Comparison of ENCODE assay signal across 8 cellular contexts in genomic region chr22:35258144-35258988, GRCh38. TPM values are rescaled to one million over a fixed set of nuclear protein-coding genes. Genes with fewer than 3 reads are reported as not detected.
A peak's percentile ranks its signal among the peaks of the same experiment; 100 is the strongest.
DNase-seq lines count a peak whose midpoint lies in the region; ATAC-seq and TF ChIP-seq lines count a peak whose summit lies in the region.

No MANE protein-coding gene starts in this region.

- POLR2A ChIA-PET in Panc1 (lab: Charles Lee), result no interaction called here

- DNase-seq in heart left ventricle, result peak in 1 of 5 donors; percentile 10
- no peak for DNase-seq in left cardiac atrium
- DNase-seq in Panc1 (ENCODE audit: low read depth, low spot score), result no peak
- DNase-seq in dermis blood vessel endothelial cell, result peak; percentile 37
- DNase-seq in medulla oblongata (ENCODE audit: extremely low spot score), result peak; percentile 6
- DNase-seq in upper lobe of left lung, result no peak
- DNase-seq in stimulated activated naive CD4-positive, alpha-beta T cell treated with Interleukin-2 at 50 U/mL for 16 hours (lab: John Stamatoyannopoulos, UW), result no peak

- intact Hi-C loops in heart left ventricle (cut with DNase I), result loop anchor here in 1 of 10 donors (5.0 kb wide), 1 partner anchor 39 kb away; the partner anchor contains the start of gene TOM1
- intact Hi-C loops in left cardiac atrium (cut with DNase I), result no loop called here
- intact Hi-C loops in Panc1 (cut with micrococcal nuclease; ENCODE audit: unreplicated experiment), result no loop called here

- TF ChIP-seq CTCF in heart left ventricle (IDR thresholded peaks at IDR 0.05) (no peak), Panc1 (IDR thresholded peaks at IDR 0.05) (no peak), upper lobe of left lung (IDR thresholded peaks at IDR 0.05) (no peak)

- H3K4me1 ChIP-seq in heart left ventricle, result peaks cover 0 to 30% (median 12%) of the 10 kb centered on the region in 12 donors
- H3K4me1 ChIP-seq in Panc1 (ENCODE audit: control insufficient read depth, insufficient read depth, low read length), result peaks cover 11% of the 10 kb centered on the region; the same call in 1 of the 2 replicates
- H3K4me1 ChIP-seq in upper lobe of left lung, result peaks cover 11 to 16% (median 13%) of the 10 kb centered on the region in 4 donors

- H3K27me3 ChIP-seq in heart left ventricle (no peaks in the 10 kb centered on the region), Panc1 (ENCODE audit: control insufficient read depth, insufficient read depth, low read length) (no peaks in the 10 kb centered on the region), upper lobe of left lung (no peaks in the 10 kb centered on the region)

- WGBS in heart left ventricle, 4 donors, result 28 to 32% (median 29%) methylated on average over 22 to 23 of the region's 23 CpGs
- WGBS in upper lobe of left lung, 2 donors, result 40 to 45% methylated on average over 23 of the region's 23 CpGs

- no peak for TF ChIP-seq EP300 in upper lobe of left lung (IDR thresholded peaks at IDR 0.05)

- H3K4me3 ChIP-seq in heart left ventricle (peak overlapping the region; percentile 62 to 96 (median 89)), Panc1 (ENCODE audit: low read depth in 2 of 2, low read length in 2 of 2) (peak overlapping the region; percentile 74 to 90), upper lobe of left lung (peak overlapping the region; percentile 55 to 91 (median 87))

- H3K27ac ChIP-seq in heart left ventricle (peak overlapping the region; percentile 91 to 98 (median 96)), Panc1 (ENCODE audit: low read length) (peak overlapping the region; percentile 90), upper lobe of left lung (peak overlapping the region; percentile 94 to 97 (median 95))

- in situ Hi-C loops in Panc1 (cut with HindIII; ENCODE audit: low pct_unique_long_range_greater_than_20kb, low sequenced_read_pairs), result no loop called here

- H3K9me3 ChIP-seq in heart left ventricle (no peaks in the 10 kb centered on the region), Panc1 (ENCODE audit: control insufficient read depth, insufficient read depth, low read depth, low read length) (no peaks in the 10 kb centered on the region), upper lobe of left lung (no peaks in the 10 kb centered on the region)

- TSS peak; percentile 72 for BruUV-seq in Panc1 (replicated peaks; lab: Mats Ljungman, UMichigan)

- H3K36me3 ChIP-seq in heart left ventricle (peaks cover 0 to 14% (median 12%) of the 10 kb centered on the region in 9 donors), Panc1 (ENCODE audit: control insufficient read depth, insufficient read depth, low read length) (peaks cover 9% of the 10 kb centered on the region), upper lobe of left lung (peaks cover 0 to 14% (median 10%) of the 10 kb centered on the region in 4 donors)

- no peak for TF ChIP-seq POLR2A in heart left ventricle (IDR thresholded peaks at IDR 0.05)
- no peak for TF ChIP-seq POLR2A in upper lobe of left lung (IDR thresholded peaks at IDR 0.05)

- CTCF ChIA-PET in Panc1 (lab: Charles Lee), result interaction anchor here (0.6 kb wide), 1 partner anchor 239 kb away, joined by 3 read pairs; no protein-coding TSS in a partner anchor

- no peak for ATAC-seq in heart left ventricle
- no peak for ATAC-seq in left cardiac atrium
- peak; percentile 33; the same call in 1 of the 2 replicates for ATAC-seq in Panc1
- no peak for ATAC-seq in upper lobe of left lung (ENCODE audit: low FRiP score in 2 of 2)
- ATAC-seq in GM21717 (IDR thresholded peaks at IDR 0.05; ENCODE audit: unreplicated experiment), result no peak

RNA-seq across cellular contexts. Expression of gene HMGXB4, which starts 1.1 kb away (rescaled TPM):
- total RNA-seq in heart left ventricle (10 to 100 TPM in 4 of 9 donors, 1 to 10 TPM in 5; 6.3 to 14.2 (median 9.7) TPM), left cardiac atrium (10 to 100 TPM in 1 of 2 donors, 1 to 10 TPM in 1; 8.8 to 10.3 TPM), Panc1 (2021; ENCODE audit: unreplicated experiment) (23.7 TPM), dermis blood vessel endothelial cell (13.4 and 16.8 TPM in 2 replicates), upper lobe of left lung (10 to 100 TPM; 15.7 to 20.9 (median 17.2) TPM)
- polyA plus RNA-seq in heart left ventricle, result 1 to 10 TPM; 5.6 to 7.9 TPM
- polyA plus RNA-seq in Panc1 (2012; ENCODE audit: insufficient read length), result 13.3 TPM

RNA-seq across cellular contexts. Expression of gene TOM1, which starts 41.3 kb away (rescaled TPM):
- total RNA-seq in heart left ventricle, result 100 to 1,000 TPM in 2 of 9 donors, 10 to 100 TPM in 7; 46.8 to 362 (median 56.8) TPM
- 10 to 100 TPM; 48.6 to 80.6 TPM for polyA plus RNA-seq in heart left ventricle
- 10 to 100 TPM; 45.1 to 57.9 TPM for total RNA-seq in left cardiac atrium
- 32.7 TPM for total RNA-seq in Panc1 (2021; ENCODE audit: unreplicated experiment)
- 42.5 TPM for polyA plus RNA-seq in Panc1 (2012; ENCODE audit: insufficient read length)
- total RNA-seq in dermis blood vessel endothelial cell, result 27.8 and 31.8 TPM in 2 replicates
- total RNA-seq in upper lobe of left lung, result 100 to 1,000 TPM in 2 of 6 donors, 10 to 100 TPM in 4; 79.2 to 194 (median 94.6) TPM

Comparison
In these comparisons a context has a peak if more than half of its experiments do, and no peak if none do; other contexts are left out.
1. DNase-seq: peak in dermis blood vessel endothelial cell (single experiment) and medulla oblongata (single experiment); none in left cardiac atrium (single experiment), Panc1 (single experiment), upper lobe of left lung (0 of 2) and stimulated activated naive CD4-positive, alpha-beta T cell treated with Interleukin-2 at 50 U/mL for 16 hours (single experiment).
2. Peak in every context shown above with its lines, with median percentiles within 50 percentile points of each other: H3K27ac ChIP-seq and H3K4me3 ChIP-seq.